Comparison of ENCODE assay signal across 16 cellular contexts in genomic region chr2:169036717-169037450, GRCh38. TPM values are rescaled to one million over a fixed set of nuclear protein-coding genes. Genes with fewer than 3 reads are reported as not detected.
A peak's percentile ranks its signal among the peaks of the same experiment; 100 is the strongest.
DNase-seq lines count a peak whose midpoint lies in the region; ATAC-seq, FAIRE-seq and TF ChIP-seq lines count a peak whose summit lies in the region.
"Had no signal": no experiment of that assay in that cellular context is flagged by ENCODE, and none has a peak within 500 bp of the region (broad histone marks: within the 10 kb centered on the region; RNA-seq: fewer than 3 reads in every experiment).

No MANE protein-coding gene starts in this region.

- no peak for TF ChIP-seq CTCF in HepG2 (CRISPR knock-in tag; IDR thresholded peaks at IDR 0.05)

- intact Hi-C loops in HepG2 (cut with micrococcal nuclease; ENCODE audit: unreplicated experiment) = no loop called here

- BruUV-seq in HepG2 (replicated peaks; lab: Mats Ljungman, UMichigan) = no TSS peak

- FAIRE-seq in HepG2 (lab: Jason Lieb, UNC) = no peak

- TF ChIP-seq POLR2A in HepG2 (IDR thresholded peaks at IDR 0.05; ENCODE audit: insufficient read depth in 1 of 2, low read depth in 2 of 2, low read length in 2 of 2) = no peak

- TF ChIP-seq EP300 in HepG2 (IDR thresholded peaks at IDR 0.05; ENCODE audit: low read depth in 2 of 2, low read length in 2 of 2) = no peak
- no peak for TF ChIP-seq EP300 in HepG2 (CRISPR knock-in tag; IDR thresholded peaks at IDR 0.05; ENCODE audit: borderline replicate concordance)

- peak; percentile 25 to 26 for DNase-seq in AML-193 (lab: John Stamatoyannopoulos, UW)
- peak; percentile 80 for DNase-seq in NOMO-1 treated with DMSO at 0.1 percent for 48 hours (lab: John Stamatoyannopoulos, UW; ENCODE audit: unreplicated experiment)
- no peak for DNase-seq in H4 (ENCODE audit: low spot score)
- no peak for DNase-seq in germinal center (ENCODE audit: low spot score)
- no peak for DNase-seq in HepG2 (ENCODE audit: low spot score)
- no peak for DNase-seq in stimulated activated naive CD8-positive, alpha-beta T cell treated with anti-CD3 and anti-CD28 coated beads, Interleukin-15, Interleukin-2, amounts not matched to agents 100 U/mL and 50 U/mL, for 24 hours
- DNase-seq: ACHN; activated CD8-positive, alpha-beta memory T cell treated with anti-CD3 and anti-CD28 coated beads, Interleukin-2, amount 10 ng/mL, durations not matched to agents 7 days and 5 days; amygdala; GM23248; IMR-90; naive thymus-derived CD8-positive, alpha-beta T cell; NCI-H345 had no signal

- H3K36me3 ChIP-seq in HepG2 (replicated peaks in 1 of 2; ENCODE audit: control insufficient read depth in 1 of 2, insufficient read depth in 2 of 2, low read length in 2 of 2) = no peaks in the 10 kb centered on the region

- H3K4me1 ChIP-seq in HepG2 (ENCODE audit: insufficient read depth, low read length) = no peaks in the 10 kb centered on the region

- H3K79me2 ChIP-seq in HepG2 (ENCODE audit: insufficient read depth, low read length) = no peaks in the 10 kb centered on the region

- no peak for TF ChIP-seq RAD21 in HepG2 (CRISPR knock-in tag; IDR thresholded peaks at IDR 0.05)

- ATAC-seq in GM19395 (IDR thresholded peaks at IDR 0.05; ENCODE audit: unreplicated experiment) (peak; percentile 64), HG02885 (IDR thresholded peaks at IDR 0.05; ENCODE audit: poor library complexity, unreplicated experiment) (peak; percentile 76), HepG2 (no peak)
- ATAC-seq in stimulated activated naive CD8-positive, alpha-beta T cell treated with anti-CD3 and anti-CD28 coated beads, Interleukin-15, Interleukin-2, amounts not matched to agents 100 U/mL and 50 U/mL, for 24 hours = no peak
- ATAC-seq: activated CD8-positive, alpha-beta memory T cell treated with anti-CD3 and anti-CD28 coated beads, Interleukin-2, amount 10 ng/mL, durations not matched to agents 7 days and 5 days; naive thymus-derived CD8-positive, alpha-beta T cell had no signal

- 29% methylated on average over 4 of the region's 4 CpGs for WGBS in HepG2 (ENCODE audit: low lambda C conversion rate)

- CTCF ChIA-PET in HepG2 (lab: Yijun Ruan, JAX; ENCODE audit: low intra/inter-chr PET ratio, low total read pairs) = no interaction called here

- no peaks in the 10 kb centered on the region for H3K27me3 ChIP-seq in HepG2 (ENCODE audit: control insufficient read depth in 1 of 2, insufficient read depth in 2 of 2, low read length in 2 of 2)

- in situ Hi-C loops in HepG2 (cut with HindIII; ENCODE audit: extremely low pct_ligation_motif_present, low pct_unique_long_range_greater_than_20kb) = no loop called here

- no peak overlapping the region for H3K4me3 ChIP-seq in HepG2 (replicated peaks in 1 of 3; ENCODE audit: insufficient read depth in 1 of 3, low read depth in 2 of 3, low read length in 3 of 3)
- H3K4me3 ChIP-seq: GM23248, skin epidermis had no signal

- H3K27ac ChIP-seq in HepG2 (ENCODE audit: extremely low read length, insufficient read depth, low read length) = no peak overlapping the region
- H3K27ac ChIP-seq: GM23248 had no signal

- no peaks in the 10 kb centered on the region for H3K9me3 ChIP-seq in HepG2 (ENCODE audit: low read length)

- no peaks in the 10 kb centered on the region for H4K20me1 ChIP-seq in HepG2 (ENCODE audit: insufficient read depth, low read length)

- no peak overlapping the region for H2AFZ ChIP-seq in HepG2 (ENCODE audit: low read length)
- H2AFZ ChIP-seq: GM23248 had no signal

- POLR2A ChIA-PET in HepG2 (lab: Yijun Ruan, JAX) = no interaction called here

- H3K9ac ChIP-seq in HepG2 (ENCODE audit: insufficient read depth, low read depth, low read length) = no peak overlapping the region
- H3K9ac ChIP-seq: GM23248 had no signal

- H3K4me2 ChIP-seq in HepG2 (ENCODE audit: low read depth, low read length) = no peak overlapping the region

TF ChIP-seq in HepG2, 621 proteins besides CTCF, POLR2A, EP300 and RAD21 (continues in another document):
- TF ChIP-seq ARID4A (CRISPR knock-in tag; IDR thresholded peaks at IDR 0.05; ENCODE audit: borderline replicate concordance) = no peak

RNA-seq across cellular contexts. Expression of gene ABCB11, which starts 5.8 kb away (rescaled TPM):
- not detected in 2 replicates for total RNA-seq in H4 (2014; rRNA removed; shearing (Covaris generic))
- total RNA-seq in HepG2 (2016; rRNA removed; fragmentation: Illumina TruSeq; extraction: Trizol) = not detected in 2 replicates
- total RNA-seq in HepG2 (2016; cell fraction: cytosol; rRNA removed; fragmentation: Illumina TruSeq; extraction: Trizol; ENCODE audit: low read depth) = not detected in 2 replicates
- total RNA-seq in HepG2 (2016; cell fraction: insoluble cytoplasmic fraction; rRNA removed; fragmentation: Illumina TruSeq; extraction: Trizol) = not detected in 2 replicates
- not detected in 2 replicates for total RNA-seq in HepG2 (2016; cell fraction: membrane; rRNA removed; fragmentation: Illumina TruSeq; extraction: Trizol)
- total RNA-seq in HepG2 (2016; cell fraction: nucleus; rRNA removed; fragmentation: Illumina TruSeq; extraction: Trizol) = not detected in 2 replicates
- not detected in 2 replicates for polyA plus RNA-seq in HepG2 (2011; rRNA removed)
- not detected in 2 replicates for polyA plus RNA-seq in HepG2 (2011; cell fraction: cytosol; rRNA removed)
- not detected in 2 replicates for polyA plus RNA-seq in HepG2 (2011; cell fraction: nucleus; rRNA removed)
- not detected in 2 replicates for polyA plus RNA-seq in HepG2 (2012)
- not detected in 2 replicates for polyA plus RNA-seq in HepG2 (2016; cell fraction: cytosol; fragmentation: Illumina TruSeq; extraction: Trizol; ENCODE audit: low read depth)
- not detected in 2 replicates for polyA plus RNA-seq in HepG2 (2016; cell fraction: insoluble cytoplasmic fraction; fragmentation: Illumina TruSeq; extraction: Trizol; ENCODE audit: low read depth)
- not detected in 2 replicates for polyA plus RNA-seq in HepG2 (2016; cell fraction: membrane; fragmentation: Illumina TruSeq; extraction: Trizol; ENCODE audit: low read depth)
- not detected in 2 replicates for polyA plus RNA-seq in HepG2 (2016; cell fraction: nucleus; fragmentation: Illumina TruSeq; extraction: Trizol; ENCODE audit: insufficient read depth, low read depth)
- polyA minus RNA-seq in HepG2 (2011; rRNA and poly(A)+ RNA removed; ENCODE audit: low replicate concordance) = 0.09 TPM in 1 of 2 replicates, not detected in the other
- polyA minus RNA-seq in HepG2 (2011; cell fraction: cytosol; rRNA and poly(A)+ RNA removed) = not detected in 2 replicates
- polyA minus RNA-seq in HepG2 (2011; cell fraction: nucleus; rRNA and poly(A)+ RNA removed) = not detected in 2 replicates
- total RNA-seq: activated CD8-positive, alpha-beta memory T cell treated with anti-CD3 and anti-CD28 coated beads, Interleukin-2, amount 10 ng/mL, durations not matched to agents 7 days and 5 days; GM23248; IMR-90 had no signal
- polyA plus RNA-seq: GM23248; IMR-90; naive thymus-derived CD8-positive, alpha-beta T cell had no signal

RNA-seq across cellular contexts. Expression of gene DHRS9, which starts 32.5 kb away (rescaled TPM):
- total RNA-seq in H4 (2014; rRNA removed; shearing (Covaris generic)) = 0.12 and 0.45 TPM in 2 replicates
- total RNA-seq in HepG2 (2016; rRNA removed; fragmentation: Illumina TruSeq; extraction: Trizol) = not detected in 2 replicates
- total RNA-seq in HepG2 (2016; cell fraction: cytosol; rRNA removed; fragmentation: Illumina TruSeq; extraction: Trizol; ENCODE audit: low read depth) = not detected in 2 replicates
- total RNA-seq in HepG2 (2016; cell fraction: insoluble cytoplasmic fraction; rRNA removed; fragmentation: Illumina TruSeq; extraction: Trizol) = not detected in 2 replicates
- total RNA-seq in HepG2 (2016; cell fraction: membrane; rRNA removed; fragmentation: Illumina TruSeq; extraction: Trizol) = not detected in 2 replicates
- total RNA-seq in HepG2 (2016; cell fraction: nucleus; rRNA removed; fragmentation: Illumina TruSeq; extraction: Trizol) = not detected in 2 replicates
- polyA plus RNA-seq in HepG2 (2011; rRNA removed) = not detected in 2 replicates
- not detected in 2 replicates for polyA plus RNA-seq in HepG2 (2011; cell fraction: cytosol; rRNA removed)
- polyA plus RNA-seq in HepG2 (2011; cell fraction: nucleus; rRNA removed) = not detected in 2 replicates
- polyA plus RNA-seq in HepG2 (2012) = not detected in 2 replicates
- polyA plus RNA-seq in HepG2 (2016; cell fraction: cytosol; fragmentation: Illumina TruSeq; extraction: Trizol; ENCODE audit: low read depth) = not detected in 2 replicates
- polyA plus RNA-seq in HepG2 (2016; cell fraction: insoluble cytoplasmic fraction; fragmentation: Illumina TruSeq; extraction: Trizol; ENCODE audit: low read depth) = not detected in 2 replicates
- not detected in 2 replicates for polyA plus RNA-seq in HepG2 (2016; cell fraction: membrane; fragmentation: Illumina TruSeq; extraction: Trizol; ENCODE audit: low read depth)
- polyA plus RNA-seq in HepG2 (2016; cell fraction: nucleus; fragmentation: Illumina TruSeq; extraction: Trizol; ENCODE audit: insufficient read depth, low read depth) = not detected in 2 replicates
- polyA minus RNA-seq in HepG2 (2011; rRNA and poly(A)+ RNA removed; ENCODE audit: low replicate concordance) = 0.14 TPM in 1 of 2 replicates, not detected in the other
- polyA minus RNA-seq in HepG2 (2011; cell fraction: cytosol; rRNA and poly(A)+ RNA removed) = not detected in 2 replicates
- polyA minus RNA-seq in HepG2 (2011; cell fraction: nucleus; rRNA and poly(A)+ RNA removed) = not detected in 2 replicates
- total RNA-seq: activated CD8-positive, alpha-beta memory T cell treated with anti-CD3 and anti-CD28 coated beads, Interleukin-2, amount 10 ng/mL, durations not matched to agents 7 days and 5 days; GM23248; IMR-90; naive thymus-derived CD8-positive, alpha-beta T cell had no signal
- polyA plus RNA-seq: GM23248; IMR-90; naive thymus-derived CD8-positive, alpha-beta T cell had no signal

Comparison
In these comparisons a context has a peak if more than half of its experiments do, and no peak if none do; other contexts are left out.
1. DNase-seq: peak in AML-193 (2 of 2) and NOMO-1 treated with DMSO at 0.1 percent for 48 hours (single experiment); none in H4 (single experiment), germinal center (single experiment), HepG2 (single experiment) and stimulated activated naive CD8-positive, alpha-beta T cell treated with anti-CD3 and anti-CD28 coated beads, Interleukin-15, Interleukin-2, amounts not matched to agents 100 U/mL and 50 U/mL, for 24 hours (single experiment).
2. ATAC-seq: peak in GM19395 (single experiment) and HG02885 (single experiment); none in HepG2 (single experiment) and stimulated activated naive CD8-positive, alpha-beta T cell treated with anti-CD3 and anti-CD28 coated beads, Interleukin-15, Interleukin-2, amounts not matched to agents 100 U/mL and 50 U/mL, for 24 hours (single experiment).